ENCODE assay signal across 8 cellular contexts in the genomic region with DNA sequence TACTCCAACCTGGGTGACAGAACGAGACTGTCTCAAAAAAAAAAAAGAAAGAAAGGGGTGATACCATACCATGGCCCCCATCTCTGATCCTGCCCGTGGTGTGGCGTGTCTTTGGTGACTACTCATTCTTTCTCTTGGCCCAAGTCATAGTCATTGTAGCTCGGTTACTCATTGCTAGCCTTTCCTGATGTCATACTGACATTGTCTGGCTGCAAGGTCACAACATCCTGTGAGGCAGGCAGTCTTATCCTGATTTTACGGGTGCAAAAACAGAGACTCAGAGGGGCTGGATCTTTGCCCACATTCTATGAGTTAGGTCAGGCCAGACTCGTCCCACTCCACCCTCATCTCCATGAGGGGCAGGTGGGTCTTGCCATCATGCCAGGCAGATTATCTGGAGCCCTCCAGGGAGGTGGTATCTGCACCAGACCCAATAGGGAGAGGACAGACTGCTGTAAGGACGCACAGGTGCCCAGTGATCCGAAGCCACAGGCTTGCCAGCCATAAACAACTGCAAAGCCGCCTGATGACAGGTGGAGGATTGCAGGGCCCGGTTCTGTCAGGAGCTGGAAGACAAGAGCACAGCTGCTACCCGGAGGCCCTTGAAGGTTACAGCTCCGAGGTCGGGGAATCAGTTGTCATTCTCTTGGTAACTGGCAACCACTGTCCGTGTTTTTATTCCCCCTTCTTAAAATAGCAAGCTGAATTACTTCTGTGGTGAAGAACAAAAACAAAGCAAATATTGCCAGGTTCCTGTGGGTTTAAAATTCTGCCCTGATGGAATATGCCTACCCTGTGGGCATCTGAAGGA. TPM values are rescaled to one million over a fixed set of nuclear protein-coding genes. Genes with fewer than 3 reads are reported as not detected.
A peak's percentile ranks its signal among the peaks of the same experiment; 100 is the strongest.
DNase-seq lines count a peak whose midpoint lies in the region; ATAC-seq and TF ChIP-seq lines count a peak whose summit lies in the region.

No MANE protein-coding gene starts in this region.

- H2AFZ ChIP-seq in SK-N-SH (ENCODE audit: low read depth) = no peak overlapping the region

- TF ChIP-seq RAD21 in SK-N-SH (IDR thresholded peaks at IDR 0.05; ENCODE audit: low read length) = no peak

- POLR2A ChIA-PET in SK-N-SH (lab: Yijun Ruan, JAX) = no interaction called here

- peak; percentile 39 to 63 for DNase-seq in activated naive CD4-positive, alpha-beta T cell treated with anti-CD3 and anti-CD28 coated beads, Interleukin-2, amount 50 U/mL, for 72 hours (ENCODE audit: low spot score in 2 of 2)
- DNase-seq in activated naive CD4-positive, alpha-beta T cell treated with anti-CD3 and anti-CD28 coated beads, Interleukin-2, amount 50 U/mL, for 16 hours = no peak
- DNase-seq in SK-N-SH = no peak
- DNase-seq in esophagus squamous epithelium (lab: John Stamatoyannopoulos, UW) = no peak
- DNase-seq in sciatic nerve (ENCODE audit: low spot score) = no peak
- DNase-seq in central memory CD4-positive, alpha-beta T cell = no peak

- H3K27me3 ChIP-seq in SK-N-SH (ENCODE audit: insufficient read depth) (no peaks in the 10 kb centered on the region), esophagus squamous epithelium (no peaks in the 10 kb centered on the region)

- peaks cover 5 to 19% of the 10 kb centered on the region in 2 experiments; a peak in 3 of 4 replicates for H3K4me1 ChIP-seq in SK-N-SH (ENCODE audit: control insufficient read depth in 1 of 2, insufficient read depth in 2 of 2, low read depth in 1 of 2, low read length in 1 of 2)
- peaks cover 42 to 85% (median 46%) of the 10 kb centered on the region in 3 donors for H3K4me1 ChIP-seq in esophagus squamous epithelium

- TF ChIP-seq CTCF in SK-N-SH (IDR thresholded peaks at IDR 0.05) (no peak), esophagus squamous epithelium (IDR thresholded peaks at IDR 0.05) (no peak)

- TF ChIP-seq POLR2A in esophagus squamous epithelium (IDR thresholded peaks at IDR 0.05) = no peak

- H3K4me2 ChIP-seq in SK-N-SH = peak overlapping the region; percentile 50

- no peak overlapping the region for H3K9ac ChIP-seq in SK-N-SH

- intact Hi-C loops in esophagus squamous epithelium (cut with DNase I) = no loop called here
- intact Hi-C loops in sciatic nerve (cut with DNase I) = no loop called here

- peaks cover 32% of the 10 kb centered on the region; the same call in 1 of the 2 replicates for H3K79me2 ChIP-seq in SK-N-SH (ENCODE audit: insufficient read depth)

- H3K27ac Mint-ChIP-seq in activated naive CD4-positive, alpha-beta T cell treated with anti-CD3 and anti-CD28 coated beads, Interleukin-2, amount 50 U/mL, for 72 hours = peak overlapping the region; percentile 81 to 88

- no peaks in the 10 kb centered on the region for H3K36me3 Mint-ChIP-seq in activated naive CD4-positive, alpha-beta T cell treated with anti-CD3 and anti-CD28 coated beads, Interleukin-2, amount 50 U/mL, for 72 hours

- peaks cover 5% of the 10 kb centered on the region; the same call in 1 of the 2 replicates for H4K20me1 ChIP-seq in SK-N-SH (ENCODE audit: insufficient read depth)

- 50% methylated on average over 9 of the region's 14 CpGs for WGBS in SK-N-SH (ENCODE audit: low lambda C conversion rate)
- 51 to 61% methylated on average over 11 to 12 of the region's 14 CpGs for WGBS in esophagus squamous epithelium, 2 donors

- H3F3A ChIP-seq in SK-N-SH (replicated peaks; ENCODE audit: insufficient read depth) = peaks cover 6% of the 10 kb centered on the region

- H3K9me3 ChIP-seq in SK-N-SH (no peaks in the 10 kb centered on the region), esophagus squamous epithelium (no peaks in the 10 kb centered on the region)

- H3K4me3 ChIP-seq in SK-N-SH (ENCODE audit: low read depth in 2 of 2, low read length in 1 of 2) (no peak overlapping the region), esophagus squamous epithelium (peak overlapping the region in 1 of 4 donors; percentile 2)

- H3K36me3 ChIP-seq in SK-N-SH (replicated peaks in 1 of 2; ENCODE audit: control insufficient read depth in 1 of 2, insufficient read depth in 2 of 2, low read length in 1 of 2) (peaks cover 0 to 8% of the 10 kb centered on the region in 2 experiments), esophagus squamous epithelium (peaks cover 9 to 21% (median 10%) of the 10 kb centered on the region in 3 donors)

- ATAC-seq in activated naive CD4-positive, alpha-beta T cell treated with anti-CD3 and anti-CD28 coated beads, Interleukin-2, amount 50 U/mL, for 72 hours = peak; percentile 87 to 90
- peak; percentile 27 for ATAC-seq in sciatic nerve
- no peak for ATAC-seq in GM21360 (IDR thresholded peaks at IDR 0.05; ENCODE audit: unreplicated experiment)
- ATAC-seq in GM21619 (IDR thresholded peaks at IDR 0.05; ENCODE audit: unreplicated experiment) = no peak

- H3K9me3 Mint-ChIP-seq in activated naive CD4-positive, alpha-beta T cell treated with anti-CD3 and anti-CD28 coated beads, Interleukin-2, amount 50 U/mL, for 72 hours = no peaks in the 10 kb centered on the region

- no peaks in the 10 kb centered on the region for H3K9me2 ChIP-seq in SK-N-SH

- TF ChIP-seq EP300 in SK-N-SH (IDR thresholded peaks at IDR 0.05; ENCODE audit: borderline replicate concordance in 1 of 2, low read depth in 1 of 2, low read length in 1 of 2) = no peak

- H3K27ac ChIP-seq in SK-N-SH (ENCODE audit: low read depth in 2 of 2, low read length in 1 of 2) (peak overlapping the region in 1 of 2 experiments; percentile 33; a peak in 2 of 4 replicates), esophagus squamous epithelium (peak overlapping the region; percentile 78 to 91 (median 87))

- CTCF ChIA-PET in SK-N-SH (lab: Yijun Ruan, JAX) = no interaction called here

TF ChIP-seq in SK-N-SH, 30 proteins besides CTCF, POLR2A, EP300 and RAD21:
- TF ChIP-seq YY1 (IDR thresholded peaks at IDR 0.05; ENCODE audit: low read depth) = no peak
- TF ChIP-seq NFIC (IDR thresholded peaks at IDR 0.05; ENCODE audit: borderline replicate concordance) = peak; percentile 15; the same call in 1 of the 2 replicates

RNA-seq across cellular contexts. Expression of a gene that starts 13.8 kb away (rescaled TPM):
- 10 to 100 TPM; 28.5 to 56.7 TPM for total RNA-seq in activated naive CD4-positive, alpha-beta T cell treated with anti-CD3 and anti-CD28 coated beads, Interleukin-2, amount 50 U/mL, for 72 hours
- polyA plus RNA-seq in SK-N-SH (2012; rRNA removed) = 26.9 and 28.7 TPM in 2 replicates
- polyA plus RNA-seq in SK-N-SH (2012; cell fraction: cytosol; rRNA removed) = 14.2 and 18.0 TPM in 2 replicates
- 36.9 and 44.0 TPM in 2 replicates for polyA plus RNA-seq in SK-N-SH (2012; cell fraction: nucleus; rRNA removed)
- 100 to 1,000 TPM in 2 of 4 donors, 10 to 100 TPM in 2; 72.1 to 145 (median 106) TPM for total RNA-seq in esophagus squamous epithelium
- 48.2 TPM for total RNA-seq in sciatic nerve

RNA-seq across cellular contexts. Expression of a gene that starts 56.2 kb away (rescaled TPM):
- total RNA-seq in activated naive CD4-positive, alpha-beta T cell treated with anti-CD3 and anti-CD28 coated beads, Interleukin-2, amount 50 U/mL, for 72 hours = 10 to 100 TPM; 35.4 to 36.5 TPM
- 16.5 and 21.7 TPM in 2 replicates for polyA plus RNA-seq in SK-N-SH (2012; rRNA removed)
- 19.9 and 22.4 TPM in 2 replicates for polyA plus RNA-seq in SK-N-SH (2012; cell fraction: cytosol; rRNA removed)
- 10.6 and 21.2 TPM in 2 replicates for polyA plus RNA-seq in SK-N-SH (2012; cell fraction: nucleus; rRNA removed)
- total RNA-seq in esophagus squamous epithelium = 10 to 100 TPM; 10.2 to 20.1 (median 13.5) TPM
- total RNA-seq in sciatic nerve = 22.8 TPM

Comparison
In these comparisons a context has a peak if more than half of its experiments do, and no peak if none do; other contexts are left out.
1. DNase-seq: peak in activated naive CD4-positive, alpha-beta T cell treated with anti-CD3 and anti-CD28 coated beads, Interleukin-2, amount 50 U/mL, for 72 hours (2 of 2); none in activated naive CD4-positive, alpha-beta T cell treated with anti-CD3 and anti-CD28 coated beads, Interleukin-2, amount 50 U/mL, for 16 hours (single experiment), SK-N-SH (single experiment), esophagus squamous epithelium (single experiment), sciatic nerve (single experiment) and central memory CD4-positive, alpha-beta T cell (single experiment).
2. ATAC-seq: peak in activated naive CD4-positive, alpha-beta T cell treated with anti-CD3 and anti-CD28 coated beads, Interleukin-2, amount 50 U/mL, for 72 hours (2 of 2) and sciatic nerve (single experiment); none in GM21360 (single experiment) and GM21619 (single experiment).